Comparison of ENCODE assay signal across 8 cellular contexts in genomic region chr3:57556459-57557087, GRCh38. TPM values are rescaled to one million over a fixed set of nuclear protein-coding genes. Genes with fewer than 3 reads are reported as not detected.
DNase-seq lines count a peak whose midpoint lies in the region; ATAC-seq, FAIRE-seq and TF ChIP-seq lines count a peak whose summit lies in the region.

No MANE protein-coding gene starts in this region.

- peak overlapping the region; percentile 97 to 99 for H3K4me3 Mint-ChIP-seq in CD14-positive monocyte

- FAIRE-seq in GM19239 (lab: Jason Lieb, UNC), result no peak

- H3K27ac Mint-ChIP-seq in CD14-positive monocyte, result peak overlapping the region; percentile 96 to 100 (median 99)

- H3K36me3 ChIP-seq in mucosa of descending colon (ENCODE audit: low read depth), result no peaks in the 10 kb centered on the region
- no peaks in the 10 kb centered on the region for H3K36me3 ChIP-seq in testis (ENCODE audit: low read depth, missing control alignments)

- peaks cover 15 to 25% of the 10 kb centered on the region in 2 donors for H3K36me3 Mint-ChIP-seq in CD14-positive monocyte

- H3K9me3 ChIP-seq in mucosa of descending colon (no peaks in the 10 kb centered on the region), testis (no peaks in the 10 kb centered on the region)

- DNase-seq in CD14-positive monocyte (ENCODE audit: low spot score) (no peak), GM19239 (ENCODE audit: insufficient read length, low spot score) (peak; percentile 6), mucosa of descending colon (peak in 2 of 3 donors; percentile 41 to 67), testis (peak; percentile 40), NCI-H187 treated with DMSO at 0.1 percent for 48 hours (lab: John Stamatoyannopoulos, UW) (no peak)
- DNase-seq in effector CD4-positive, alpha-beta T cell, result peak; percentile 24

- H3K4me1 Mint-ChIP-seq in CD14-positive monocyte, result peaks cover 32% of the 10 kb centered on the region

- H3K9me3 Mint-ChIP-seq in CD14-positive monocyte, result no peaks in the 10 kb centered on the region

- no peaks in the 10 kb centered on the region for H3K27me3 ChIP-seq in testis

- no peak for TF ChIP-seq POLR2A in testis (IDR thresholded peaks at IDR 0.05)

- H3K4me1 ChIP-seq in mucosa of descending colon (ENCODE audit: low read depth) (peaks cover 21% of the 10 kb centered on the region), testis (peaks cover 22% of the 10 kb centered on the region)

- H3K4me3 ChIP-seq in mucosa of descending colon (peak overlapping the region; percentile 81), testis (peak overlapping the region; percentile 96 to 97)

- intact Hi-C loops in CD14-positive monocyte (cut with micrococcal nuclease), result loop anchor here (2.0 to 5.0 kb wide), 3 partner anchors 40 to 201 kb away; partner anchors contain the start of genes ARF4 (in 2 of the 2) and SLMAP (in 1 of the 2)
- intact Hi-C loops in mucosa of descending colon (cut with DNase I, micrococcal nuclease), result loop anchor here in 1 of 2 donors (2.0 kb wide), 1 partner anchor 40 kb away; the partner anchor contains the start of gene ARF4
- intact Hi-C loops in testis (cut with DNase I; ENCODE audit: low total_unique reads), result loop anchor here (10.0 kb wide), 1 partner anchor 198 kb away; the partner anchor contains the start of gene SLMAP

- no peaks in the 10 kb centered on the region for H3K27me3 Mint-ChIP-seq in CD14-positive monocyte (ENCODE audit: low read depth in 3 of 3)

- peak overlapping the region; percentile 98 for H3K27ac ChIP-seq in VCaP
- peak overlapping the region; percentile 85 to 92 for H3K27ac ChIP-seq in testis

- TF ChIP-seq CTCF in CD14-positive monocyte (IDR thresholded peaks at IDR 0.05) (no peak), VCaP (conservative IDR thresholded peaks at IDR 0.05) (no peak), mucosa of descending colon (IDR thresholded peaks at IDR 0.05) (no peak), testis (IDR thresholded peaks at IDR 0.05) (no peak)

- 0% methylated on average over 2 to 52 of the region's 54 CpGs for WGBS in testis, 2 donors

- ATAC-seq in HG03196 (IDR thresholded peaks at IDR 0.05; ENCODE audit: unreplicated experiment), result peak; percentile 30
- ATAC-seq in mucosa of descending colon, result peak; percentile 62

RNA-seq across cellular contexts. Expression of gene PDE12, which starts 0.5 kb away (rescaled TPM):
- polyA plus RNA-seq in CD14-positive monocyte, result 10 to 100 TPM; 11.0 to 11.3 TPM
- total RNA-seq in mucosa of descending colon, result 10 to 100 TPM; 18.2 to 19.9 (median 19.5) TPM
- total RNA-seq in testis, result 10 to 100 TPM; 20.5 to 26.0 TPM
- polyA plus RNA-seq in testis (ENCODE audit: insufficient read depth, low read depth, low replicate concordance), result 9.9 TPM

RNA-seq across cellular contexts. Expression of gene DNAH12, which starts 12.4 kb away (rescaled TPM):
- not detected for polyA plus RNA-seq in CD14-positive monocyte
- total RNA-seq in mucosa of descending colon, result under 1 TPM; 0.07 to 0.26 (median 0.16) TPM
- total RNA-seq in testis, result 10 to 100 TPM; 11.3 to 19.6 TPM
- 15.7 TPM for polyA plus RNA-seq in testis (ENCODE audit: insufficient read depth, low read depth, low replicate concordance)

RNA-seq across cellular contexts. Expression of gene ARF4, which starts 40.6 kb away (rescaled TPM):
- polyA plus RNA-seq in CD14-positive monocyte (100 to 1,000 TPM; 224 to 229 TPM), testis (ENCODE audit: insufficient read depth, low read depth, low replicate concordance) (224 TPM)
- total RNA-seq in mucosa of descending colon (100 to 1,000 TPM; 114 to 164 (median 115) TPM), testis (100 to 1,000 TPM; 169 to 205 TPM)

Comparison
In these comparisons a context has a peak if more than half of its experiments do, and no peak if none do; other contexts are left out.
1. DNase-seq: peak in GM19239 (single experiment), effector CD4-positive, alpha-beta T cell (single experiment), mucosa of descending colon (2 of 3) and testis (single experiment); none in CD14-positive monocyte (single experiment) and NCI-H187 treated with DMSO at 0.1 percent for 48 hours (single experiment).
2. RNA of gene DNAH12, which starts 12.4 kb away (total RNA-seq): 11.3 to 19.6 TPM in testis; 0.07 to 0.26 TPM in mucosa of descending colon; every median in the first group is over 4 times any median in the second.